20 cellular contexts compared by ENCODE assay signal in the genomic region with DNA sequence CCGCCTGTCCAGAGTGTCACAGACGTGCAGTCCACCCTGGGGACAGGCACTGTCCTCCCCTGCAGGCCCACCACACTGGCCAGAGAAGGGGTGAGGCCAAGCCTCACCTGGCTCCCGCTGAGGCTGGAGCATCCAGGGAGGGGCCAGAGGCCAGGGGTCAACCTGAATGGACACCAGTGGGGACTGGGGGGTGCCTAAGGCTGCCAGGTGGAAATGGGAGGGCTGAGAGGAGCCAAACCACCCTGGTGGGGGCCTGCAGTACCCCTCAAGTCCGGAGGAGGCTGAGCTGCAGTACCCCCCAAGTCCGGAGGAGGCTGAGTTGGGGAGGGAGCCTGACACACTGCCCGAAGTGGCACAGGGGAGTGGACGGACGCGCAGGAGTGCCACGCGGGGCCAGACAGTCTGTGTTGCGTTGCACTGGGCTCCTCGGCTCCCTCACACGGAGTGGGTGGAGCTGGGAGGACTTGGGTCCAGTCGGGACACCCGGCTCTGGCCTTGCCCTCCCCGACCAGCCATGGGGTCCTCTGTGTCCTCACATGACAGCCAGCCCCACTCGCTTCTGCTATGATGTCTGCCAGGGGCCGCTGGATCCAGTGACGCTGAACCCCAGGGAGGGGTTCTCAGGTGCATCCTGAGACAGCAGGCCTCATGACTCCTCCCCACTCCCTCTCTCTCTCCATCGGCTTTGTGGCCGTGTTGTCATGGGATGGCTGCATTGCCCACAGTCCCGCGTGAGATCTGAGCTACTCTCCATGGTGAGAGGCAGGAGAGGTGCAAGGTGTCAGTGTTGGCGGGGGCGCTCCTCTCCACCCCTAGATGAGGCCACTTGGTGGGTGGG. TPM values are rescaled to one million over a fixed set of nuclear protein-coding genes. Genes with fewer than 3 reads are reported as not detected.
DNase-seq lines count a peak whose midpoint lies in the region; ATAC-seq and TF ChIP-seq lines count a peak whose summit lies in the region.
"Had no signal": no experiment of that assay in that cellular context is flagged by ENCODE, and none has a peak within 500 bp of the region (broad histone marks: within the 10 kb centered on the region; RNA-seq: fewer than 3 reads in every experiment).

No MANE protein-coding gene starts in this region.

- WGBS in upper lobe of left lung, 2 donors, result 89 to 91% methylated on average over 21 to 22 of the region's 26 CpGs

- H3K9me3 Mint-ChIP-seq in activated T-cell treated with anti-CD3 and anti-CD28 coated beads, Interleukin-2, amount 50 U/mL, for 72 hours, result no peaks in the 10 kb centered on the region
- no peaks in the 10 kb centered on the region for H3K9me3 Mint-ChIP-seq in chondrocyte (ENCODE audit: low read depth)
- H3K9me3 Mint-ChIP-seq: neural crest cell had no signal

- no peaks in the 10 kb centered on the region for H3K4me1 Mint-ChIP-seq in activated T-cell treated with anti-CD3 and anti-CD28 coated beads, Interleukin-2, amount 50 U/mL, for 72 hours (ENCODE audit: low read depth)
- H3K4me1 Mint-ChIP-seq in chondrocyte (ENCODE audit: low read depth), result peaks cover 3% of the 10 kb centered on the region
- H3K4me1 Mint-ChIP-seq: CD4-positive, alpha-beta memory T cell had no signal

- H3K4me3 ChIP-seq in lower lobe of right lung, result no peak overlapping the region
- H3K4me3 ChIP-seq in upper lobe of left lung, result no peak overlapping the region
- H3K4me3 ChIP-seq: A549, colonic mucosa, transverse colon had no signal

- TF ChIP-seq POLR2A in upper lobe of left lung (IDR thresholded peaks at IDR 0.05), result no peak

- TF ChIP-seq EP300 in upper lobe of left lung (IDR thresholded peaks at IDR 0.05), result no peak

- no peak overlapping the region for H3K27ac Mint-ChIP-seq in activated T-cell treated with anti-CD3 and anti-CD28 coated beads, Interleukin-2, amount 50 U/mL, for 72 hours
- no peak overlapping the region for H3K27ac Mint-ChIP-seq in chondrocyte (ENCODE audit: unreplicated experiment)
- H3K27ac Mint-ChIP-seq: activated CD8-positive, alpha-beta T cell treated with anti-CD3 and anti-CD28 coated beads, Interleukin-2, amount 10 ng/mL, durations not matched to agents 7 days and 5 days had no signal

- H3K4me3 Mint-ChIP-seq in activated T-cell treated with anti-CD3 and anti-CD28 coated beads, Interleukin-2, amount 50 U/mL, for 72 hours, result no peak overlapping the region
- H3K4me3 Mint-ChIP-seq in chondrocyte (ENCODE audit: unreplicated experiment), result no peak overlapping the region
- H3K4me3 Mint-ChIP-seq: activated CD8-positive, alpha-beta T cell treated with anti-CD3 and anti-CD28 coated beads, Interleukin-2, amount 10 ng/mL, durations not matched to agents 7 days and 5 days; CD4-positive, alpha-beta memory T cell; neural crest cell had no signal

- H3K4me1 ChIP-seq in lower lobe of right lung (no peaks in the 10 kb centered on the region), upper lobe of left lung (no peaks in the 10 kb centered on the region)
- H3K4me1 ChIP-seq: A549, colonic mucosa, transverse colon had no signal

- H3K27me3 ChIP-seq in lower lobe of right lung (ENCODE audit: low read depth) (peaks cover 10% of the 10 kb centered on the region), upper lobe of left lung (no peaks in the 10 kb centered on the region)
- H3K27me3 ChIP-seq: colonic mucosa, transverse colon had no signal

- H3K27me3 Mint-ChIP-seq in activated T-cell treated with anti-CD3 and anti-CD28 coated beads, Interleukin-2, amount 50 U/mL, for 72 hours (ENCODE audit: low read depth), result peaks cover 15% of the 10 kb centered on the region
- H3K27me3 Mint-ChIP-seq in chondrocyte (ENCODE audit: low read depth), result no peaks in the 10 kb centered on the region
- H3K27me3 Mint-ChIP-seq: CD4-positive, alpha-beta memory T cell had no signal

- H3K36me3 ChIP-seq in lower lobe of right lung (no peaks in the 10 kb centered on the region), upper lobe of left lung (no peaks in the 10 kb centered on the region)
- H3K36me3 ChIP-seq: colonic mucosa, transverse colon had no signal

- H3K36me3 Mint-ChIP-seq in activated T-cell treated with anti-CD3 and anti-CD28 coated beads, Interleukin-2, amount 50 U/mL, for 72 hours (ENCODE audit: insufficient read depth in 2 of 2), result no peaks in the 10 kb centered on the region
- H3K36me3 Mint-ChIP-seq in chondrocyte (ENCODE audit: low read depth), result no peaks in the 10 kb centered on the region
- H3K36me3 Mint-ChIP-seq: CD4-positive, alpha-beta memory T cell had no signal

- no peak overlapping the region for H3K27ac ChIP-seq in lower lobe of right lung
- no peak overlapping the region for H3K27ac ChIP-seq in upper lobe of left lung
- H3K27ac ChIP-seq: A549, colonic mucosa, transverse colon had no signal

- no peak for ATAC-seq in activated T-cell treated with anti-CD3 and anti-CD28 coated beads, Interleukin-2, amount 50 U/mL, for 72 hours (replicated peaks in 1 of 2)
- ATAC-seq in lower lobe of right lung (peak in 1 of 2 donors; percentile 35), upper lobe of left lung (ENCODE audit: low FRiP score in 2 of 2) (peak; percentile 31 to 75), GM21825 (IDR thresholded peaks at IDR 0.05; ENCODE audit: unreplicated experiment) (no peak)
- ATAC-seq: activated CD8-positive, alpha-beta T cell treated with anti-CD3 and anti-CD28 coated beads, Interleukin-2, amount 10 ng/mL, durations not matched to agents 7 days and 5 days had no signal

- H3K9me3 ChIP-seq in lower lobe of right lung, result no peaks in the 10 kb centered on the region
- no peaks in the 10 kb centered on the region for H3K9me3 ChIP-seq in upper lobe of left lung
- H3K9me3 ChIP-seq: colonic mucosa, transverse colon had no signal

- TF ChIP-seq CTCF in chondrocyte (IDR thresholded peaks at IDR 0.05) (no peak), lower lobe of right lung (IDR thresholded peaks at IDR 0.05) (no peak), upper lobe of left lung (IDR thresholded peaks at IDR 0.05) (no peak)

- intact Hi-C loops in lower lobe of right lung (cut with DNase I), result no loop called here

- peak; percentile 15 for DNase-seq in activated T-cell treated with anti-CD3 and anti-CD28 coated beads, Interleukin-2, amount 50 U/mL, for 1 hour
- no peak for DNase-seq in activated T-cell treated with anti-CD3 and anti-CD28 coated beads, Interleukin-2, amount 50 U/mL, for 72 hours
- DNase-seq in chondrocyte (ENCODE audit: low spot score) (peak; percentile 90), lower lobe of right lung (peak; percentile 26), upper lobe of left lung (peak; percentile 17 to 69), occipital lobe (lab: John Stamatoyannopoulos, UW) (no peak), MV-4-11 (lab: John Stamatoyannopoulos, UW) (no peak)
- DNase-seq: activated CD8-positive, alpha-beta T cell treated with anti-CD3 and anti-CD28 coated beads, Interleukin-2, amount 10 ng/mL, durations not matched to agents 7 days and 5 days; activated gamma-delta T cell; CD4-positive, alpha-beta memory T cell; colonic mucosa; DMS79 treated with DMSO at 0.1 percent for 48 hours; KBM-7; mesenchymal stem cell; NCI-H1092 treated with DMSO at 0.1 percent for 48 hours; stimulated activated CD4-positive, alpha-beta T cell treated with anti-CD3 and anti-CD28 coated beads, Interleukin-2, amount 100 ng/mL, for 48 hours; transverse colon had no signal

RNA-seq across cellular contexts. Expression of a gene that starts 22.3 kb away (rescaled TPM):
- total RNA-seq in activated T-cell treated with anti-CD3 and anti-CD28 coated beads, Interleukin-2, amount 50 U/mL, for 72 hours, result 1 to 10 TPM; 3.2 to 3.6 TPM
- total RNA-seq in chondrocyte (261 to 354 TPM (median 264 TPM) in 3 replicates), lower lobe of right lung (14.7 TPM), upper lobe of left lung (10 to 100 TPM; 16.8 to 45.5 (median 33.2) TPM), occipital lobe (37.3 TPM)

Comparison
In these comparisons a context has a peak if more than half of its experiments do, and no peak if none do; other contexts are left out.
1. DNase-seq: peak in activated T-cell treated with anti-CD3 and anti-CD28 coated beads, Interleukin-2, amount 50 U/mL, for 1 hour (single experiment), chondrocyte (single experiment), lower lobe of right lung (single experiment) and upper lobe of left lung (2 of 2); none in activated T-cell treated with anti-CD3 and anti-CD28 coated beads, Interleukin-2, amount 50 U/mL, for 72 hours (0 of 2), occipital lobe (single experiment) and MV-4-11 (single experiment).
2. ATAC-seq: peak in upper lobe of left lung (2 of 2); none in activated T-cell treated with anti-CD3 and anti-CD28 coated beads, Interleukin-2, amount 50 U/mL, for 72 hours (0 of 2) and GM21825 (single experiment).